ENCODE assay signal across 22 cellular contexts in the genomic region with DNA sequence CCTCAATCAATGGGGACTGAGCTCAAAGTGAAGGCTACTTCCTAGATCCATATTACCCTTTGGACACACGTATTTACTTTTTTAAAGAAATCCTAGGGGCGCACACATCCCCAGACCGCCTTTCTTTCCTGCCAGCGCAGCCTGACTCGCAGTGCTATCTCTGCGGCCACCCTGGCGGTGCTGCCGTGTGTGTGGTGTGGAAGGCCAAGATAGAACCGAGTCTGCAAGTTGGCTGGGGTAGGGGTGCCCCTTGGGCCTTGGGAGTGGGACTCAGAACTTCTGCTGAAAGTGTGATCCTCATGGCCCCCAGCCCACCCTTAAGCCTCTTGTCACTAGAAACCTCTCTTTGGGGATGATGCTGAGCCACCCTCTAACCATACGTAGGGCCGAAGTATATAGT.
"Had no signal": no experiment of that assay in that cellular context is flagged by ENCODE, and none has a peak within 500 bp of the region (broad histone marks: within the 10 kb centered on the region; RNA-seq: fewer than 3 reads in every experiment).

No MANE protein-coding gene starts in this region.

- H3K36me3 ChIP-seq: SJSA1 had no signal

- H3K9me3 ChIP-seq: SJSA1 had no signal

- DNase-seq: KBM-7, NCI-H1092, NCI-H1105 treated with DMSO at 0.1 percent for 48 hours, NCI-H1417 treated with DMSO at 0.1 percent for 48 hours, NCI-H146, NCI-H1694 treated with DMSO at 0.1 percent for 48 hours, NCI-H1930, NCI-H2081, NCI-H2107, NCI-H2171, NCI-H226, NCI-H446, NCI-H510A, NCI-H524 treated with DMSO at 0.1 percent for 48 hours, NCI-H69, NCI-H774, Right ventricle myocardium superior, RPMI8226, SIG-M5 had no signal

- H3K4me3 ChIP-seq: SJSA1, SK-N-MC had no signal

- H3K27me3 ChIP-seq: SJSA1 had no signal

- H3K27ac ChIP-seq: HL-60, SJSA1, SK-N-MC had no signal
